Comparison of ENCODE assay signal across 13 cellular contexts in genomic region chr4:114383721-114384120, GRCh38.
DNase-seq lines count a peak whose midpoint lies in the region; ATAC-seq, FAIRE-seq and TF ChIP-seq lines count a peak whose summit lies in the region.
"Had no signal": no experiment of that assay in that cellular context is flagged by ENCODE, and none has a peak within 500 bp of the region (broad histone marks: within the 10 kb centered on the region; RNA-seq: fewer than 3 reads in every experiment).

No MANE protein-coding gene starts in this region.

- no peak for FAIRE-seq in RCC 7860 (lab: Jason Lieb, UNC)

- H3K36me3 ChIP-seq in adrenal gland (replicated peaks in 1 of 2), result no peaks in the 10 kb centered on the region
- no peaks in the 10 kb centered on the region for H3K36me3 ChIP-seq in psoas muscle (ENCODE audit: insufficient read depth in 1 of 2, low read depth in 1 of 2)
- H3K36me3 ChIP-seq: right lobe of liver had no signal

- intact Hi-C loops in adrenal gland (cut with DNase I), result loop anchor here in 1 of 2 donors (10.0 kb wide), 1 partner anchor 311 kb away; no protein-coding TSS in a partner anchor
- intact Hi-C loops in psoas muscle (cut with DNase I), result loop anchor here in 1 of 2 donors (10.0 kb wide), 1 partner anchor 311 kb away; no protein-coding TSS in a partner anchor

- no peak overlapping the region for H3K27ac ChIP-seq in adrenal gland
- H3K27ac ChIP-seq in psoas muscle, result no peak overlapping the region
- H3K27ac ChIP-seq: HL-60, right lobe of liver had no signal

- H3K9me3 ChIP-seq in adrenal gland (replicated peaks in 1 of 3) (no peaks in the 10 kb centered on the region), psoas muscle (no peaks in the 10 kb centered on the region)
- H3K9me3 ChIP-seq: right lobe of liver had no signal

- TF ChIP-seq CTCF in adrenal gland (IDR thresholded peaks at IDR 0.05), result no peak
- no peak for TF ChIP-seq CTCF in psoas muscle (IDR thresholded peaks at IDR 0.05)

- WGBS in adrenal gland, 4 donors, result 54 to 65% (median 63%) methylated on average over 1 of the region's 1 CpG
- WGBS in psoas muscle, 3 donors, result 19 to 53% (median 31%) methylated on average over 1 of the region's 1 CpG

- H3K4me1 ChIP-seq in adrenal gland (replicated peaks in 1 of 2) (no peaks in the 10 kb centered on the region), psoas muscle (no peaks in the 10 kb centered on the region)
- H3K4me1 ChIP-seq: right lobe of liver had no signal

- POLR2A ChIA-PET in HEK293T (lab: Yijun Ruan, JAX), result no interaction called here

- TF ChIP-seq POLR2A in adrenal gland (IDR thresholded peaks at IDR 0.05), result no peak

- DNase-seq in EL (peak; percentile 90), RCC 7860 (ENCODE audit: low spot score) (peak; percentile 23), fibroblast of gingiva (ENCODE audit: low read depth) (peak; percentile 77), pons (ENCODE audit: low spot score) (peak; percentile 56), adrenal gland (no peak), psoas muscle (no peak), HEK293T (ENCODE audit: extremely low spot score) (no peak)
- DNase-seq: activated CD4-positive, alpha-beta T cell treated with anti-CD3 and anti-CD28 coated beads, Interleukin-2, amount 50 U/mL, for 4 hours; activated naive CD4-positive, alpha-beta T cell treated with Interleukin-2 at 50 U/mL for 16 hours; NCI-H774; right lobe of liver had no signal

- H3K4me3 ChIP-seq in adrenal gland, result no peak overlapping the region
- H3K4me3 ChIP-seq in psoas muscle, result no peak overlapping the region
- H3K4me3 ChIP-seq: right lobe of liver had no signal

- CTCF ChIA-PET in HEK293T (lab: Yijun Ruan, JAX), result interaction anchor here (1.5 kb wide), 1 partner anchor 312 kb away, joined by 3 read pairs; no protein-coding TSS in a partner anchor

- ATAC-seq in HG03045 (IDR thresholded peaks at IDR 0.05; ENCODE audit: unreplicated experiment) (no peak), psoas muscle (no peak)
- ATAC-seq: right lobe of liver had no signal

- no peaks in the 10 kb centered on the region for H3K27me3 ChIP-seq in adrenal gland
- no peaks in the 10 kb centered on the region for H3K27me3 ChIP-seq in psoas muscle (ENCODE audit: insufficient read depth in 3 of 3, low read length in 2 of 3)
- H3K27me3 ChIP-seq: right lobe of liver had no signal

TF ChIP-seq in HEK293T, 16 proteins besides CTCF, POLR2A, EP300 and RAD21:
- TF ChIP-seq NFRKB (IDR thresholded peaks at IDR 0.05) (no peak), FOXK2 (IDR thresholded peaks at IDR 0.05) (no peak)

Comparison
In these comparisons a context has a peak if more than half of its experiments do, and no peak if none do; other contexts are left out.
1. DNase-seq: peak in EL (single experiment), RCC 7860 (single experiment), fibroblast of gingiva (single experiment) and pons (single experiment); none in adrenal gland (0 of 7), psoas muscle (0 of 2) and HEK293T (single experiment).